In genomic region chr5:132103380-132103951, GRCh38 we compare ENCODE assay signal across 7 cellular contexts. TPM values are rescaled to one million over a fixed set of nuclear protein-coding genes. Genes with fewer than 3 reads are reported as not detected.
DNase-seq lines count a peak whose midpoint lies in the region; ATAC-seq lines count a peak whose summit lies in the region.

No MANE protein-coding gene starts in this region.

- no peak overlapping the region for H3K4me3 ChIP-seq in skin epidermis

- H3K27me3 Mint-ChIP-seq in activated T-helper 17 cell treated with anti-CD3 and anti-CD28 coated beads, Interleukin-2, amount 50 U/mL, for 72 hours = no peaks in the 10 kb centered on the region

- H3K4me1 Mint-ChIP-seq in activated T-helper 17 cell treated with anti-CD3 and anti-CD28 coated beads, Interleukin-2, amount 50 U/mL, for 72 hours = peaks cover 54% of the 10 kb centered on the region

- H3K27ac ChIP-seq in skin epidermis = peak overlapping the region in 19 of 21 experiments; percentile 27 to 87 (median 55)

- ATAC-seq in GM18867 (IDR thresholded peaks at IDR 0.05; ENCODE audit: unreplicated experiment) (peak; percentile 70), HG02970 (IDR thresholded peaks at IDR 0.05; ENCODE audit: low FRiP score, unreplicated experiment) (peak; percentile 57)
- peak; percentile 52 for ATAC-seq in activated T-helper 17 cell treated with anti-CD3 and anti-CD28 coated beads, Interleukin-2, amount 50 U/mL, for 72 hours (replicated peaks)

- H3K36me3 Mint-ChIP-seq in activated T-helper 17 cell treated with anti-CD3 and anti-CD28 coated beads, Interleukin-2, amount 50 U/mL, for 72 hours (ENCODE audit: low read depth) = peaks cover 15% of the 10 kb centered on the region

- no peaks in the 10 kb centered on the region for H3K9me3 Mint-ChIP-seq in activated T-helper 17 cell treated with anti-CD3 and anti-CD28 coated beads, Interleukin-2, amount 50 U/mL, for 72 hours

- DNase-seq in OCI-M1 (lab: John Stamatoyannopoulos, UW) = peak; percentile 74
- DNase-seq in glomerular visceral epithelial cell (ENCODE audit: extremely low spot score) = peak; percentile 95
- DNase-seq in DMS79 (lab: John Stamatoyannopoulos, UW) = no peak

- H3K4me3 Mint-ChIP-seq in activated T-helper 17 cell treated with anti-CD3 and anti-CD28 coated beads, Interleukin-2, amount 50 U/mL, for 72 hours = peak overlapping the region; percentile 72

- H3K27ac Mint-ChIP-seq in activated T-helper 17 cell treated with anti-CD3 and anti-CD28 coated beads, Interleukin-2, amount 50 U/mL, for 72 hours = peak overlapping the region; percentile 93

RNA-seq across cellular contexts. Expression of gene CSF2, which starts 29.9 kb away (rescaled TPM):
- 100 to 1,000 TPM in 1 of 2 donors, 10 to 100 TPM in 1; 14.6 to 159 TPM for total RNA-seq in activated T-helper 17 cell treated with anti-CD3 and anti-CD28 coated beads, Interleukin-2, amount 50 U/mL, for 72 hours

RNA-seq across cellular contexts. Expression of gene IL3, which starts 43.0 kb away (rescaled TPM):
- 1 to 10 TPM in 1 of 2 donors, under 1 TPM in 1; 0.32 to 9.0 TPM for total RNA-seq in activated T-helper 17 cell treated with anti-CD3 and anti-CD28 coated beads, Interleukin-2, amount 50 U/mL, for 72 hours
